22 cellular contexts compared by ENCODE assay signal in genomic region chr3:15218689-15219088, GRCh38. TPM values are rescaled to one million over a fixed set of nuclear protein-coding genes. Genes with fewer than 3 reads are reported as not detected.
DNase-seq lines count a peak whose midpoint lies in the region; ATAC-seq, FAIRE-seq and TF ChIP-seq lines count a peak whose summit lies in the region.
"Had no signal": no experiment of that assay in that cellular context is flagged by ENCODE, and none has a peak within 500 bp of the region (broad histone marks: within the 10 kb centered on the region; RNA-seq: fewer than 3 reads in every experiment).

No MANE protein-coding gene starts in this region.

- H3K9me3 ChIP-seq in CD4-positive, CD25-positive, alpha-beta regulatory T cell (ENCODE audit: control insufficient read depth in 2 of 2, low read length in 2 of 2), result no peaks in the 10 kb centered on the region
- H3K9me3 ChIP-seq in Karpas-422 (ENCODE audit: low read length) (no peaks in the 10 kb centered on the region), heart left ventricle (no peaks in the 10 kb centered on the region)
- H3K9me3 ChIP-seq: A549 had no signal

- H3K27ac ChIP-seq in CD4-positive, CD25-positive, alpha-beta regulatory T cell (ENCODE audit: insufficient read depth, low read length, poor library complexity, severe bottlenecking), result no peak overlapping the region
- H3K27ac ChIP-seq in Karpas-422 (ENCODE audit: low read length), result peak overlapping the region; percentile 74; the same call in 1 of the 2 replicates
- H3K27ac ChIP-seq in heart left ventricle, result peak overlapping the region in 9 of 12 donors; percentile 10 to 75 (median 56)
- H3K27ac ChIP-seq: A549 had no signal

- H3K36me3 Mint-ChIP-seq in CD4-positive, CD25-positive, alpha-beta regulatory T cell, result peaks cover 53% of the 10 kb centered on the region
- H3K36me3 Mint-ChIP-seq in memory B cell, result peaks cover 23% of the 10 kb centered on the region

- no peaks in the 10 kb centered on the region for H4K20me1 ChIP-seq in Karpas-422 (ENCODE audit: insufficient read depth, low read depth, low read length)

- no peak for DNase-seq in CD4-positive, CD25-positive, alpha-beta regulatory T cell
- no peak for DNase-seq in Karpas-422
- no peak for DNase-seq in heart left ventricle
- DNase-seq in memory B cell (ENCODE audit: low spot score in 2 of 2), result no peak
- no peak for DNase-seq in NOMO-1 (lab: John Stamatoyannopoulos, UW; ENCODE audit: unreplicated experiment in 2 of 2)
- no peak for DNase-seq in SKM-1 (lab: John Stamatoyannopoulos, UW; ENCODE audit: unreplicated experiment)
- DNase-seq in frontal cortex (ENCODE audit: low spot score in 2 of 2), result no peak
- DNase-seq: MV-4-11, NCI-H1105 treated with DMSO at 0.1 percent for 48 hours, NCI-H1694, NCI-H2081, NCI-H2171 treated with DMSO at 0.1 percent for 48 hours, NCI-H524 treated with DMSO at 0.1 percent for 48 hours, NCI-H82, OCI-M1 had no signal

- H3K9me2 ChIP-seq in Karpas-422 (replicated peaks; ENCODE audit: insufficient read depth, low read length), result no peaks in the 10 kb centered on the region

- no peaks in the 10 kb centered on the region for H3K27me3 Mint-ChIP-seq in CD4-positive, CD25-positive, alpha-beta regulatory T cell
- H3K27me3 Mint-ChIP-seq in memory B cell, result no peaks in the 10 kb centered on the region
- H3K27me3 Mint-ChIP-seq: B cell, IgD-negative memory B cell had no signal

- no peak for FAIRE-seq in frontal cortex (lab: Jason Lieb, UNC)
- FAIRE-seq: A549, H1, RCC 7860 had no signal

- H2AFZ ChIP-seq in Karpas-422 (ENCODE audit: low read length), result no peak overlapping the region

- H3K36me3 ChIP-seq in CD4-positive, CD25-positive, alpha-beta regulatory T cell (ENCODE audit: control insufficient read depth, insufficient read depth, low read length), result peaks cover 85% of the 10 kb centered on the region
- peaks cover 60% of the 10 kb centered on the region for H3K36me3 ChIP-seq in Karpas-422 (ENCODE audit: insufficient read depth, low read length)
- peaks cover 0 to 99% (median 85%) of the 10 kb centered on the region in 9 donors for H3K36me3 ChIP-seq in heart left ventricle

- no peak overlapping the region for H3K9ac ChIP-seq in Karpas-422 (ENCODE audit: low read length)

- no peak overlapping the region for H3K4me2 ChIP-seq in Karpas-422 (ENCODE audit: low read depth, low read length, poor library complexity, severe bottlenecking)
- H3K4me2 ChIP-seq: A549 had no signal

- no peak for ATAC-seq in CD4-positive, CD25-positive, alpha-beta regulatory T cell (ENCODE audit: low read depth in 2 of 2)
- ATAC-seq in heart left ventricle, result peak; percentile 85 to 92 (median 88)
- no peak for ATAC-seq in memory B cell (ENCODE audit: low read depth)
- ATAC-seq: A549, HCT116 had no signal

- intact Hi-C loops in heart left ventricle (cut with DNase I), result loop anchor here in 1 of 10 donors (5.0 kb wide), 1 partner anchor 39 kb away; no protein-coding TSS in a partner anchor

- no peaks in the 10 kb centered on the region for H3K27me3 ChIP-seq in CD4-positive, CD25-positive, alpha-beta regulatory T cell (ENCODE audit: control insufficient read depth, insufficient read depth, low read length)
- H3K27me3 ChIP-seq in Karpas-422 (ENCODE audit: low read length) (no peaks in the 10 kb centered on the region), heart left ventricle (no peaks in the 10 kb centered on the region)

- H3K9me3 Mint-ChIP-seq in CD4-positive, CD25-positive, alpha-beta regulatory T cell, result no peaks in the 10 kb centered on the region
- H3K9me3 Mint-ChIP-seq in memory B cell, result no peaks in the 10 kb centered on the region
- H3K9me3 Mint-ChIP-seq: CD14-positive monocyte, IgD-negative memory B cell had no signal

- H3K27ac Mint-ChIP-seq in CD4-positive, CD25-positive, alpha-beta regulatory T cell, result peak overlapping the region; percentile 14 to 68 (median 15)
- H3K27ac Mint-ChIP-seq in memory B cell, result peak overlapping the region; percentile 28
- H3K27ac Mint-ChIP-seq: B cell, CD14-positive monocyte had no signal

- H3K4me1 ChIP-seq in CD4-positive, CD25-positive, alpha-beta regulatory T cell (ENCODE audit: control insufficient read depth, insufficient read depth, low read length, poor library complexity, severe bottlenecking), result no peaks in the 10 kb centered on the region
- H3K4me1 ChIP-seq in Karpas-422 (ENCODE audit: low read length) (peaks cover 34% of the 10 kb centered on the region), heart left ventricle (peaks cover 2 to 44% (median 14%) of the 10 kb centered on the region in 12 donors)

- no peak for TF ChIP-seq POLR2A in heart left ventricle (IDR thresholded peaks at IDR 0.05)

- no peak for TF ChIP-seq CTCF in heart left ventricle (IDR thresholded peaks at IDR 0.05)

- no peak overlapping the region for H3K4me3 ChIP-seq in CD4-positive, CD25-positive, alpha-beta regulatory T cell (ENCODE audit: low read depth, low read length)
- H3K4me3 ChIP-seq in Karpas-422 (ENCODE audit: low read length) (no peak overlapping the region), heart left ventricle (no peak overlapping the region)
- H3K4me3 ChIP-seq: A549 had no signal

- peaks cover 21 to 28% (median 26%) of the 10 kb centered on the region in 4 donors for H3K4me1 Mint-ChIP-seq in CD4-positive, CD25-positive, alpha-beta regulatory T cell
- H3K4me1 Mint-ChIP-seq in memory B cell, result peaks cover 12% of the 10 kb centered on the region

- peaks cover 40% of the 10 kb centered on the region for H3K79me2 ChIP-seq in Karpas-422 (ENCODE audit: low read length)

- no peak overlapping the region for H3K4me3 Mint-ChIP-seq in CD4-positive, CD25-positive, alpha-beta regulatory T cell
- H3K4me3 Mint-ChIP-seq in memory B cell, result no peak overlapping the region
- H3K4me3 Mint-ChIP-seq: B cell, CD14-positive monocyte, IgD-negative memory B cell had no signal

RNA-seq across cellular contexts. Expression of gene CAPN7, which starts 12.6 kb away (rescaled TPM):
- 62.3 TPM for total RNA-seq in CD4-positive, CD25-positive, alpha-beta regulatory T cell
- polyA plus RNA-seq in CD4-positive, CD25-positive, alpha-beta regulatory T cell, result 10 to 100 TPM; 21.1 to 24.1 (median 21.7) TPM
- total RNA-seq in Karpas-422 (2014; rRNA removed; shearing (Covaris generic); ENCODE audit: low replicate concordance), result 31.5 and 36.5 TPM in 2 replicates
- 10 to 100 TPM; 15.4 to 38.2 (median 24.9) TPM for total RNA-seq in heart left ventricle
- polyA plus RNA-seq in heart left ventricle, result 10 to 100 TPM in 1 of 2 donors, 1 to 10 TPM in 1; 9.1 to 15.1 TPM
- 45.7 TPM for total RNA-seq in frontal cortex

Comparison
In these comparisons a context has a peak if more than half of its experiments do, and no peak if none do; other contexts are left out.
1. ATAC-seq: peak in heart left ventricle (4 of 4); none in CD4-positive, CD25-positive, alpha-beta regulatory T cell (0 of 2) and memory B cell (single experiment).